In the genomic region with DNA sequence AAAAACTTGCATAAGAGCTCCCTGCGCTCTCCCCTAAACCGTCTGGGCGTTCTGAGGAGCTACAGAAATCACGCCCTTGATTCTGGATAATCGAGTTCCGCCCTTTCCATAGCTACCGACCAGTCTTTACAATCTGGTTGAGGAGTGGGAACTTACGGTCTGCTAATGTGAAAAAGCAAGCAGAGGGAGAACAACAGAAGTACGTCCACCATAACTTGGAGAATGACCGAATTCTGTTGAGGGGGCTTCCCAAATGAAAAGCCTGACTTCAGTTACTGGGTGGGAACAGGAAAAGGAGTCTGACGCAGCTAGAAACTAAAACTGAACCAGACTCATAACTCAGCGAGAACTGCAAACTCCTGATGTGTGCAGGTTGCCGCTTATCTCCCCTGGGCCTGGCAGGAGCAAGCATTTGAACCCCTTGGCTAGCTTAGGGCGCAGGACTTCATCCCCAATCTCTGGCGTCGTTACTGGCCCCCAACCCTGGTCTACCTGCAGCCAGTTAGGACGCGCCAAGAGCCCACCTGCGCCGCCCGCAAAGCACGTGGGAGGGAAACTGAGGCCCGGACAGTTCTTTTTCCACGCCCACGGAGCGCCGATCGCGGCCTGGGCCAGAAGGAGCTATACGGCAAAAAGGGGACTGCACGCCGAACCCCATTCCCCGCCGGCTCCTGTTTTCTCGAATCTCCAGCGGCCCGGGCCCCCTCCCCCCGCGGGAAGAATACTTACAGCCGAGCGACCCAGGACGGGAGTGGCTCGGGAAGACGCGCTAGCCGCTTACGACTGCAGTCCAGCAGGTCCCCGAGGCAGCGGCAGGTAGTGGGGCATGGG, we compare ENCODE assay signal across 1 cellular context.
A peak's percentile ranks its signal among the peaks of the same experiment; 100 is the strongest.
TF ChIP-seq lines count a peak whose summit lies in the region.

No MANE protein-coding gene starts in this region.

TF ChIP-seq in GM12878, 131 proteins besides CTCF, POLR2A, EP300 and RAD21 (continued from another document):
- TF ChIP-seq JUNB (IDR thresholded peaks at IDR 0.05) (no peak), KDM1A (IDR thresholded peaks at IDR 0.05; ENCODE audit: borderline replicate concordance) (no peak), RAD51 (IDR thresholded peaks at IDR 0.05) (no peak), CBX3 (IDR thresholded peaks at IDR 0.05; ENCODE audit: borderline replicate concordance, low read depth) (no peak), FOS (IDR thresholded peaks at IDR 0.05; ENCODE audit: borderline replicate concordance, extremely low read depth, insufficient read length) (no peak), CHD1 (IDR thresholded peaks at IDR 0.05; ENCODE audit: low read depth, low read length) (no peak), YY1 (IDR thresholded peaks at IDR 0.05; ENCODE audit: low read depth, low read length) (0 out of 2 replicates have a peak, but pooled peaks have one; percentile 12), RUNX3 (IDR thresholded peaks at IDR 0.05; ENCODE audit: low read length) (0 out of 2 replicates have a peak, but pooled peaks have one; percentile 4), STAT1 (conservative IDR thresholded peaks at IDR 0.05) (no peak), MEF2A (IDR thresholded peaks at IDR 0.05; ENCODE audit: insufficient read depth, low read depth, low read length) (no peak), SIN3A (IDR thresholded peaks at IDR 0.05; ENCODE audit: low read depth, low read length) (no peak), EZH2 (IDR thresholded peaks at IDR 0.05; ENCODE audit: borderline replicate concordance, control insufficient read depth, low read depth, low read length) (no peak), IRF4 (IDR thresholded peaks at IDR 0.05; ENCODE audit: low read depth, low read length) (no peak), PBX3 (IDR thresholded peaks at IDR 0.05; ENCODE audit: insufficient replicate concordance, low read depth, low read length) (no peak), MYC (IDR thresholded peaks at IDR 0.05; ENCODE audit: insufficient read depth, insufficient read length, insufficient replicate concordance, low read length, severe bottlenecking) (no peak), CBX5 (IDR thresholded peaks at IDR 0.05; ENCODE audit: low read depth) (0 out of 2 replicates have a peak, but pooled peaks have one; percentile 49), JUND (IDR thresholded peaks at IDR 0.05; ENCODE audit: low read depth, low read length) (no peak), POLR2AphosphoS5 (IDR thresholded peaks at IDR 0.05; ENCODE audit: low read length) (0 out of 2 replicates have a peak, but pooled peaks have one; percentile 21), EED (IDR thresholded peaks at IDR 0.05; ENCODE audit: low read depth) (peak; percentile 41; the same call in 1 of the 2 replicates), SIX5 (IDR thresholded peaks at IDR 0.05; ENCODE audit: low read depth, low read length, severe bottlenecking) (no peak), IKZF1 (conservative IDR thresholded peaks at IDR 0.05) (no peak), NRF1 (conservative IDR thresholded peaks at IDR 0.05; ENCODE audit: low read depth, low read length) (no peak)
- TF ChIP-seq, protein P1, sequence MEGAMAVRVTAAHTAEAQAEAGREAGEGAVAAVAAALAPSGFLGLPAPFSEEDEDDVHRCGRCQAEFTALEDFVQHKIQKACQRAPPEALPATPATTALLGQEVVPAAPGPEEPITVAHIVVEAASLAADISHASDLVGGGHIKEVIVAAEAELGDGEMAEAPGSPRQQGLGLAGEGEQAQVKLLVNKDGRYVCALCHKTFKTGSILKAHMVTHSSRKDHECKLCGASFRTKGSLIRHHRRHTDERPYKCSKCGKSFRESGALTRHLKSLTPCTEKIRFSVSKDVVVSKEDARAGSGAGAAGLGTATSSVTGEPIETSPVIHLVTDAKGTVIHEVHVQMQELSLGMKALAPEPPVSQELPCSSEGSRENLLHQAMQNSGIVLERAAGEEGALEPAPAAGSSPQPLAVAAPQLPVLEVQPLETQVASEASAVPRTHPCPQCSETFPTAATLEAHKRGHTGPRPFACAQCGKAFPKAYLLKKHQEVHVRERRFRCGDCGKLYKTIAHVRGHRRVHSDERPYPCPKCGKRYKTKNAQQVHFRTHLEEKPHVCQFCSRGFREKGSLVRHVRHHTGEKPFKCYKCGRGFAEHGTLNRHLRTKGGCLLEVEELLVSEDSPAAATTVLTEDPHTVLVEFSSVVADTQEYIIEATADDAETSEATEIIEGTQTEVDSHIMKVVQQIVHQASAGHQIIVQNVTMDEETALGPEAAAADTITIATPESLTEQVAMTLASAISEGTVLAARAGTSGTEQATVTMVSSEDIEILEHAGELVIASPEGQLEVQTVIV (IDR thresholded peaks at IDR 0.05; ENCODE audit: borderline replicate concordance, partially characterized antibody), result no peak
TF ChIP-seq in GM12878: peak in this region for 5.
